ENCODE assay signal across 1 cellular context in the genomic region with DNA sequence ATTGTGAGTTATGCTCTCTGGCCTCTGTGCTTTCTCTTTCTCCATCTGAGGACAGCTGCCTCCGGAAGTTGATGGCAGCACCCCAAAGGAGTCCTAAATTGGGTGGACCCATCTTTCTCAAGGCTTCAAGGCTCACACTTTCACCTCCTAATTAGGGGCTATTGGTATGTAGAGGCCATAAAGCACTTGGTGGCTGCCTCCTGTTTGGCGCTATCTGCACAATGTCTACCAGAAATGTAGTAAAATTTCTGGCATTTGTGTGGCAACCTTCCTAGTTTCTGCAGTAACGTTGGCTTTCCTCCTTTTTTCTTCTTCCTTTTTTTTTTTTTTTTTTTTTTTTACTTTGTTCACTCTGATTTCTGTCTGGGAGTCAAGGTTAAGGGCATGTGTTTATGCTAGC.
TF ChIP-seq lines count a peak whose summit lies in the region.

No MANE protein-coding gene starts in this region.

TF ChIP-seq in SK-N-SH, 30 proteins besides CTCF, POLR2A, EP300 and RAD21 (continued from another document):
- TF ChIP-seq, protein P1, sequence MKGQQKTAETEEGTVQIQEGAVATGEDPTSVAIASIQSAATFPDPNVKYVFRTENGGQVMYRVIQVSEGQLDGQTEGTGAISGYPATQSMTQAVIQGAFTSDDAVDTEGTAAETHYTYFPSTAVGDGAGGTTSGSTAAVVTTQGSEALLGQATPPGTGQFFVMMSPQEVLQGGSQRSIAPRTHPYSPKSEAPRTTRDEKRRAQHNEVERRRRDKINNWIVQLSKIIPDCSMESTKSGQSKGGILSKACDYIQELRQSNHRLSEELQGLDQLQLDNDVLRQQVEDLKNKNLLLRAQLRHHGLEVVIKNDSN (IDR thresholded peaks at IDR 0.05; ENCODE audit: borderline replicate concordance, low read depth), result no peak
